ENCODE assay signal across 8 cellular contexts in genomic region chr2:176140130-176140519, GRCh38. TPM values are rescaled to one million over a fixed set of nuclear protein-coding genes. Genes with fewer than 3 reads are reported as not detected.
DNase-seq lines count a peak whose midpoint lies in the region; ATAC-seq and TF ChIP-seq lines count a peak whose summit lies in the region.

No MANE protein-coding gene starts in this region.

- intact Hi-C loops in left ventricle myocardium inferior (cut with micrococcal nuclease) (loop anchor here (5.0 kb wide), 2 partner anchors 312 to 512 kb away; no protein-coding TSS in a partner anchor), Right ventricle myocardium inferior (cut with DNase I) (loop anchor here (1.0 kb wide), 3 partner anchors 315 to 498 kb away; no protein-coding TSS in a partner anchor), adrenal gland (cut with DNase I) (loop anchor here (2.0 to 5.0 kb wide), 3 partner anchors 312 to 497 kb away; no protein-coding TSS in a partner anchor), aorta (cut with DNase I) (loop anchor here (1.0 to 10.0 kb wide), 6 partner anchors 125 to 497 kb away; partner anchors contain the start of gene MTX2 (in 1 of the 2))

- H3K4me1 ChIP-seq in left ventricle myocardium inferior (peaks cover 27% of the 10 kb centered on the region), adrenal gland (replicated peaks in 1 of 2) (peaks cover 25 to 37% of the 10 kb centered on the region in 2 donors), aorta (ENCODE audit: control insufficient read depth in 1 of 2, insufficient read depth in 2 of 2, low read length in 2 of 2) (no peaks in the 10 kb centered on the region)

- ATAC-seq in Right ventricle myocardium inferior, result no peak
- peak; percentile 21 for ATAC-seq in aorta (ENCODE audit: low FRiP score)
- ATAC-seq in HG02970 (IDR thresholded peaks at IDR 0.05; ENCODE audit: low FRiP score, unreplicated experiment), result no peak

- no peak for TF ChIP-seq POLR2A in adrenal gland (IDR thresholded peaks at IDR 0.05)

- H3K9me3 ChIP-seq in left ventricle myocardium inferior (replicated peaks) (no peaks in the 10 kb centered on the region), adrenal gland (replicated peaks in 1 of 3) (no peaks in the 10 kb centered on the region), aorta (ENCODE audit: control insufficient read depth, low read length) (no peaks in the 10 kb centered on the region)

- DNase-seq in left ventricle myocardium inferior (no peak), Right ventricle myocardium inferior (ENCODE audit: missing footprints) (no peak), adrenal gland (peak in 5 of 7 donors; percentile 42 to 75 (median 44)), lung microvascular endothelial cell (ENCODE audit: low read depth in 2 of 2) (peak; percentile 7 to 60), aorta (peak in 1 of 2 donors; percentile 82), AG08395 (ENCODE audit: low spot score) (no peak), RPMI8226 (no peak)

- no peak overlapping the region for H3K27ac ChIP-seq in left ventricle myocardium inferior (replicated peaks)
- H3K27ac ChIP-seq in adrenal gland, result peak overlapping the region; percentile 12 to 97 (median 78)
- H3K27ac ChIP-seq in aorta (ENCODE audit: low read depth in 1 of 2, low read length in 2 of 2), result no peak overlapping the region

- H3K27me3 ChIP-seq in left ventricle myocardium inferior (ENCODE audit: low read depth) (peaks cover 100% of the 10 kb centered on the region), adrenal gland (no peaks in the 10 kb centered on the region), aorta (ENCODE audit: control insufficient read depth in 1 of 2, insufficient read depth in 2 of 2, low read length in 1 of 2) (no peaks in the 10 kb centered on the region)

- no peaks in the 10 kb centered on the region for H3K36me3 ChIP-seq in left ventricle myocardium inferior
- H3K36me3 ChIP-seq in adrenal gland (replicated peaks in 1 of 2), result no peaks in the 10 kb centered on the region
- no peaks in the 10 kb centered on the region for H3K36me3 ChIP-seq in aorta (ENCODE audit: control insufficient read depth in 1 of 2, insufficient read depth in 2 of 2, low read length in 1 of 2)

- WGBS in adrenal gland, 4 donors, result 24 to 32% (median 27%) methylated on average over 13 of the region's 13 CpGs
- 10% methylated on average over 13 of the region's 13 CpGs for WGBS in aorta, 2 donors

- H3K4me3 ChIP-seq in left ventricle myocardium inferior (peak overlapping the region; percentile 63), adrenal gland (peak overlapping the region in 2 of 4 donors; percentile 38 to 96), aorta (ENCODE audit: low read length in 2 of 2) (peak overlapping the region in 1 of 2 donors; percentile 14)

- TF ChIP-seq CTCF in left ventricle myocardium inferior (IDR thresholded peaks at IDR 0.05; ENCODE audit: borderline replicate concordance) (no peak), adrenal gland (IDR thresholded peaks at IDR 0.05) (no peak)

RNA-seq across cellular contexts. Expression of gene HOXD8, which starts 10.6 kb away (rescaled TPM):
- 0.14 TPM for total RNA-seq in left ventricle myocardium inferior
- total RNA-seq in Right ventricle myocardium inferior, result 0.16 TPM
- 10 to 100 TPM; 11.3 to 46.2 (median 35.0) TPM for total RNA-seq in adrenal gland
- 10 to 100 TPM; 14.4 to 19.8 (median 17.3) TPM for polyA plus RNA-seq in adrenal gland
- 15.5 and 27.4 TPM in 2 replicates for total RNA-seq in lung microvascular endothelial cell
- 10 to 100 TPM; 11.5 to 14.4 TPM for total RNA-seq in aorta
- 1 to 10 TPM; 2.5 to 7.3 TPM for polyA plus RNA-seq in aorta

RNA-seq across cellular contexts. Expression of gene HOXD4, which starts 11.2 kb away (rescaled TPM):
- total RNA-seq in left ventricle myocardium inferior, result not detected
- total RNA-seq in Right ventricle myocardium inferior, result not detected
- 10 to 100 TPM in 4 of 8 donors, 1 to 10 TPM in 4; 1.9 to 20.2 (median 7.5) TPM for total RNA-seq in adrenal gland
- 10 to 100 TPM in 2 of 3 donors, 1 to 10 TPM in 1; 2.2 to 38.5 (median 27.0) TPM for polyA plus RNA-seq in adrenal gland
- 1.3 and 4.4 TPM in 2 replicates for total RNA-seq in lung microvascular endothelial cell
- total RNA-seq in aorta, result 1 to 10 TPM; 7.7 to 9.8 TPM
- polyA plus RNA-seq in aorta, result 1 to 10 TPM in 1 of 2 donors, not detected in 1; 7.7 TPM

RNA-seq across cellular contexts. Expression of gene HOXD3, which starts 17.0 kb away (rescaled TPM):
- total RNA-seq in left ventricle myocardium inferior (not detected), Right ventricle myocardium inferior (0.30 TPM), adrenal gland (10 to 100 TPM in 4 of 8 donors, 1 to 10 TPM in 4; 3.3 to 41.3 (median 10.6) TPM), lung microvascular endothelial cell (6.5 and 15.9 TPM in 2 replicates), aorta (10 to 100 TPM in 1 of 2 donors, 1 to 10 TPM in 1; 9.8 to 13.4 TPM)
- polyA plus RNA-seq in adrenal gland (10 to 100 TPM in 2 of 3 donors, 1 to 10 TPM in 1; 2.0 to 15.9 (median 12.5) TPM), aorta (1 to 10 TPM; 1.5 to 2.3 TPM)

RNA-seq across cellular contexts. Expression of gene HOXD9, which starts 17.6 kb away (rescaled TPM):
- total RNA-seq in left ventricle myocardium inferior (0.16 TPM), Right ventricle myocardium inferior (not detected), adrenal gland (10 to 100 TPM in 4 of 8 donors, 1 to 10 TPM in 4; 2.7 to 35.6 (median 10.1) TPM), lung microvascular endothelial cell (15.3 and 23.8 TPM in 2 replicates), aorta (1 to 10 TPM; 1.8 to 2.3 TPM)
- polyA plus RNA-seq in adrenal gland (1 to 10 TPM; 2.5 to 7.6 (median 7.5) TPM), aorta (under 1 TPM in 1 of 2 donors, not detected in 1; 0.08 TPM)

RNA-seq across cellular contexts. Expression of gene HOXD10, which starts 23.5 kb away (rescaled TPM):
- not detected for total RNA-seq in left ventricle myocardium inferior
- not detected for total RNA-seq in Right ventricle myocardium inferior
- under 1 TPM in 2 of 8 donors, not detected in 6; 0.14 to 0.23 TPM for total RNA-seq in adrenal gland
- under 1 TPM in 1 of 3 donors, not detected in 2; 0.11 TPM for polyA plus RNA-seq in adrenal gland
- total RNA-seq in lung microvascular endothelial cell, result 4.0 and 4.4 TPM in 2 replicates
- total RNA-seq in aorta, result 1 to 10 TPM in 1 of 2 donors, not detected in 1; 1.4 TPM
- not detected for polyA plus RNA-seq in aorta

Comparison
In these comparisons a context has a peak if more than half of its experiments do, and no peak if none do; other contexts are left out.
1. DNase-seq: peak in adrenal gland (5 of 7) and lung microvascular endothelial cell (2 of 2); none in left ventricle myocardium inferior (single experiment), Right ventricle myocardium inferior (single experiment), AG08395 (single experiment) and RPMI8226 (single experiment).
2. H3K27ac ChIP-seq: peak in adrenal gland (5 of 5); none in left ventricle myocardium inferior (single experiment) and aorta (0 of 2).
3. RNA of gene HOXD8, which starts 10.6 kb away (total RNA-seq): 11.3 to 46.2 TPM in adrenal gland, 15.5 to 27.4 TPM in lung microvascular endothelial cell and 11.5 to 14.4 TPM in aorta; 0.16 TPM in Right ventricle myocardium inferior (single experiment) and 0.14 TPM in left ventricle myocardium inferior (single experiment); every median in the first group is over 10 times any median in the second.